ENCODE assay signal across 9 cellular contexts in genomic region chr19:5308471-5309437, GRCh38. TPM values are rescaled to one million over a fixed set of nuclear protein-coding genes. Genes with fewer than 3 reads are reported as not detected.
DNase-seq lines count a peak whose midpoint lies in the region; ATAC-seq and TF ChIP-seq lines count a peak whose summit lies in the region.
"Had no signal": no experiment of that assay in that cellular context is flagged by ENCODE, and none has a peak within 500 bp of the region (broad histone marks: within the 10 kb centered on the region; RNA-seq: fewer than 3 reads in every experiment).

No MANE protein-coding gene starts in this region.

- POLR2A ChIA-PET in OCI-LY7 (lab: Charles Lee): no interaction called here
- POLR2A ChIA-PET in PC-3 (lab: Charles Lee; ENCODE audit: unreplicated experiment): no interaction called here

- H3K9ac ChIP-seq in PC-3 (ENCODE audit: low read length): no peak overlapping the region

- no peaks in the 10 kb centered on the region for H3K27me3 ChIP-seq in ovary
- no peaks in the 10 kb centered on the region for H3K27me3 ChIP-seq in PC-3 (ENCODE audit: low read length)

- BruUV-seq in OCI-LY7 (replicated peaks; lab: Mats Ljungman, UMichigan) (no TSS peak), PC-3 (replicated peaks; lab: Mats Ljungman, UMichigan) (no TSS peak)

- H3K9me2 ChIP-seq in OCI-LY7 (ENCODE audit: insufficient read depth, low read length): no peaks in the 10 kb centered on the region
- H3K9me2 ChIP-seq in PC-3 (replicated peaks; ENCODE audit: low read length): no peaks in the 10 kb centered on the region

- no peak for TF ChIP-seq EP300 in ovary (IDR thresholded peaks at IDR 0.05)

- H4K20me1 ChIP-seq in OCI-LY7 (ENCODE audit: insufficient read depth, low read length) (no peaks in the 10 kb centered on the region), PC-3 (ENCODE audit: low read length) (no peaks in the 10 kb centered on the region)

- TF ChIP-seq CTCF in OCI-LY7 (conservative IDR thresholded peaks at IDR 0.05; ENCODE audit: low read length) (no peak), ovary (IDR thresholded peaks at IDR 0.05) (no peak), PC-3 (conservative IDR thresholded peaks at IDR 0.05; ENCODE audit: low read depth, low read length) (no peak)

- TF ChIP-seq POLR2A in ovary (IDR thresholded peaks at IDR 0.05): peak; percentile 69

- ATAC-seq in HG02981 (IDR thresholded peaks at IDR 0.05; ENCODE audit: unreplicated experiment): no peak
- ATAC-seq in PC-3: no peak
- no peak for ATAC-seq in GM19351 (IDR thresholded peaks at IDR 0.05; ENCODE audit: unreplicated experiment)

- H3K27ac ChIP-seq in OCI-LY7 (ENCODE audit: low read depth, low read length, poor library complexity, severe bottlenecking) (no peak overlapping the region), ovary (peak overlapping the region; percentile 28 to 78), PC-3 (ENCODE audit: low read length) (no peak overlapping the region)

- H3K4me3 ChIP-seq in OCI-LY7 (ENCODE audit: low read depth, low read length, poor library complexity, severe bottlenecking) (no peak overlapping the region), ovary (peak overlapping the region; percentile 10), PC-3 (ENCODE audit: low read length) (no peak overlapping the region)

- no peaks in the 10 kb centered on the region for H3K79me2 ChIP-seq in OCI-LY7 (ENCODE audit: insufficient read depth, low read depth, low read length)
- no peaks in the 10 kb centered on the region for H3K79me2 ChIP-seq in PC-3 (ENCODE audit: low read length)

- H3K36me3 ChIP-seq in OCI-LY7 (ENCODE audit: insufficient read depth, low read length) (no peaks in the 10 kb centered on the region), ovary (no peaks in the 10 kb centered on the region), PC-3 (ENCODE audit: low read depth, low read length) (no peaks in the 10 kb centered on the region)

- H3K4me2 ChIP-seq in OCI-LY7 (ENCODE audit: low read length) (no peak overlapping the region), PC-3 (ENCODE audit: low read length) (no peak overlapping the region)

- DNase-seq in EH (ENCODE audit: low read depth) (peak; percentile 71), OCI-LY7 (ENCODE audit: low spot score) (peak; percentile 26), fibroblast of gingiva (ENCODE audit: low read depth) (peak; percentile 86), ovary (peak; percentile 80 to 89 (median 87)), PC-3 (no peak)
- no peak for DNase-seq in activated naive CD4-positive, alpha-beta T cell (lab: John Stamatoyannopoulos, UW)
- DNase-seq: activated T-cell treated with anti-CD3 and anti-CD28 coated beads, Interleukin-2, amount 50 U/mL, for 72 hours had no signal

- WGBS in ovary, 3 donors: 17 to 25% (median 21%) methylated on average over 21 of the region's 21 CpGs

- intact Hi-C loops in OCI-LY7 (cut with micrococcal nuclease; ENCODE audit: unreplicated experiment): no loop called here
- intact Hi-C loops in ovary (cut with DNase I): no loop called here
- intact Hi-C loops in PC-3 (cut with micrococcal nuclease): no loop called here

- H3F3A ChIP-seq in PC-3 (ENCODE audit: low read length, unreplicated experiment): no peaks in the 10 kb centered on the region

- H3K4me1 ChIP-seq in OCI-LY7 (ENCODE audit: insufficient read depth, low read length, poor library complexity, severe bottlenecking) (no peaks in the 10 kb centered on the region), ovary (ENCODE audit: insufficient read depth) (no peaks in the 10 kb centered on the region), PC-3 (ENCODE audit: insufficient read depth, low read length) (no peaks in the 10 kb centered on the region)

- H3K9me3 ChIP-seq in OCI-LY7 (ENCODE audit: low read length): no peaks in the 10 kb centered on the region
- H3K9me3 ChIP-seq in ovary: no peaks in the 10 kb centered on the region
- no peaks in the 10 kb centered on the region for H3K9me3 ChIP-seq in PC-3 (ENCODE audit: low read length)

- H2AFZ ChIP-seq in OCI-LY7 (ENCODE audit: low read length): no peak overlapping the region; the same call in 1 of the 2 replicates
- H2AFZ ChIP-seq in PC-3 (ENCODE audit: low read length): no peak overlapping the region

- CTCF ChIA-PET in OCI-LY7 (lab: Charles Lee; ENCODE audit: unreplicated experiment) (no interaction called here), PC-3 (lab: Charles Lee) (no interaction called here)

RNA-seq across cellular contexts. Expression of gene PTPRS, which starts 31.9 kb away (rescaled TPM):
- total RNA-seq in OCI-LY7 (2014; rRNA removed; shearing (Covaris generic)): 39.0 and 48.5 TPM in 2 replicates
- total RNA-seq in OCI-LY7 (2022): 76.6 and 88.7 TPM in 2 replicates
- 100 to 1,000 TPM; 137 to 196 (median 170) TPM for total RNA-seq in ovary
- 10 to 100 TPM; 12.3 to 37.4 TPM for polyA plus RNA-seq in ovary
- total RNA-seq in PC-3 (2014; rRNA removed): 106 and 134 TPM in 2 replicates

Comparison
In these comparisons a context has a peak if more than half of its experiments do, and no peak if none do; other contexts are left out.
1. DNase-seq: peak in EH (single experiment), OCI-LY7 (single experiment), fibroblast of gingiva (single experiment) and ovary (5 of 5); none in PC-3 (single experiment) and activated naive CD4-positive, alpha-beta T cell (0 of 4).
2. H3K27ac ChIP-seq: peak in ovary (2 of 2); none in OCI-LY7 (single experiment) and PC-3 (single experiment).